Comparison of ENCODE assay signal across 12 cellular contexts in the genomic region with DNA sequence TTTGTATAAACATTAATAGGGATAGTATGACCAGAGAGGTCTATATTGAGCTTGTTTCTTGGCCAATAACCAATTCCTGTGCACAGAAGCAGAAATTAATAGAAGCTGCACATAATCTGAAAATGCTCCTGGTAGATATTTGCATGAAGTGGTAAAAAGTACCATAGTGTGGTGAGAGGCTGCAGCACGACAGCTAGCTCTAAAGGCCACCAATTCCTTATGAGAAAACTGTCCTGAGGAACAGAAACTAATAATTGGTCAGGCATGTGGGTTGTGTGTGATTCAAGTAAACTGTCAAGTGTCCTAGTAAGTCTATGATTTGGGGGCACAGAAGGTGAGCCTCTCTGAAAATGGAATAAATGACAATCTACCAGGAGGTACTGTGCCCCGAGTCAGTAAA. TPM values are rescaled to one million over a fixed set of nuclear protein-coding genes. Genes with fewer than 3 reads are reported as not detected.
A peak's percentile ranks its signal among the peaks of the same experiment; 100 is the strongest.
DNase-seq lines count a peak whose midpoint lies in the region; ATAC-seq, FAIRE-seq and TF ChIP-seq lines count a peak whose summit lies in the region.
"Had no signal": no experiment of that assay in that cellular context is flagged by ENCODE, and none has a peak within 500 bp of the region (broad histone marks: within the 10 kb centered on the region; RNA-seq: fewer than 3 reads in every experiment).

No MANE protein-coding gene starts in this region.

- H3K36me3 Mint-ChIP-seq in T-cell = no peaks in the 10 kb centered on the region

- no peaks in the 10 kb centered on the region for H4K20me1 ChIP-seq in GM12878 (ENCODE audit: control insufficient read depth, insufficient read depth)

- no peak overlapping the region for H3K4me3 ChIP-seq in GM12878
- H3K4me3 ChIP-seq: cardiac muscle cell, sigmoid colon had no signal

- no peaks in the 10 kb centered on the region for H3K4me1 Mint-ChIP-seq in T-cell

- peak overlapping the region; percentile 26; the same call in 1 of the 2 replicates for H3K9ac ChIP-seq in GM12878 (ENCODE audit: control insufficient read depth, insufficient read depth, low read length)

- no peaks in the 10 kb centered on the region; the same call in 1 of the 3 replicates for H3K9me3 ChIP-seq in GM12878 (replicated peaks; ENCODE audit: control insufficient read depth, insufficient read depth, low read length)
- H3K9me3 ChIP-seq: sigmoid colon had no signal

- H3K27me3 Mint-ChIP-seq in T-cell = peaks cover 0 to 4% of the 10 kb centered on the region in 2 donors

- in situ Hi-C loops in GM12878 (cut with MboI) = no loop called here

- DNase-seq in GM12878 (ENCODE audit: low read depth, low spot score) (peak; percentile 94), T-cell (no peak), NCI-H2227 treated with DMSO at 0.1 percent for 48 hours (lab: John Stamatoyannopoulos, UW) (no peak), OCI-M2 (lab: John Stamatoyannopoulos, UW; ENCODE audit: unreplicated experiment) (no peak)
- no peak for DNase-seq in stimulated activated CD4-positive, alpha-beta T cell treated with anti-CD3 and anti-CD28 coated beads, Interleukin-4, amount 100 ng/mL, for 24 hours
- DNase-seq: sigmoid colon had no signal

- POLR2A ChIA-PET in GM12878 (lab: Charles Lee) (interaction anchor here (0.7 kb wide), 1 partner anchor 411 kb away, joined by 7 read pairs; no protein-coding TSS in a partner anchor), T-cell (lab: Charles Lee) (no interaction called here)

- CTCF ChIA-PET in GM12878 (lab: Yijun Ruan, JAX) (interaction anchor here (0.9 to 1.0 kb wide), 2 partner anchors 10 to 308 kb away, joined by 3 to 5 read pairs; no protein-coding TSS in a partner anchor), T-cell (lab: Charles Lee) (no interaction called here)

- peak overlapping the region; percentile 66 for H2AFZ ChIP-seq in GM12878 (ENCODE audit: control insufficient read depth, low read depth, low read length)

- no peak overlapping the region for H3K4me3 Mint-ChIP-seq in T-cell

- no peaks in the 10 kb centered on the region for H3K27me3 ChIP-seq in GM12878 (replicated peaks in 1 of 2; ENCODE audit: control insufficient read depth in 2 of 2, insufficient read depth in 2 of 2, low read length in 1 of 2)
- H3K27me3 ChIP-seq: cardiac muscle cell, sigmoid colon had no signal

- peak; percentile 99 for TF ChIP-seq EP300 in GM12878 (IDR thresholded peaks at IDR 0.05; ENCODE audit: borderline replicate concordance in 1 of 2, control insufficient read depth in 1 of 2, low read depth in 2 of 2, low read length in 2 of 2)

- intact Hi-C loops in GM12878 (cut with micrococcal nuclease; ENCODE audit: unreplicated experiment) = loop anchor here (10.0 kb wide), 1 partner anchor 152 kb away; the partner anchor contains the start of gene ZNF770

- no TSS peak for BruUV-seq in GM12878 (replicated peaks; lab: Mats Ljungman, UMichigan)

- H3K4me1 ChIP-seq in GM12878 (ENCODE audit: control insufficient read depth, insufficient read depth, low read length) = peaks cover 10% of the 10 kb centered on the region

- peak overlapping the region; percentile 77; the same call in 1 of the 2 replicates for H3K27ac ChIP-seq in GM12878 (ENCODE audit: control insufficient read depth, insufficient read depth)
- H3K27ac ChIP-seq: cardiac muscle cell, sigmoid colon had no signal

- peak; percentile 99 for FAIRE-seq in GM12878 (lab: Jason Lieb, UNC)
- FAIRE-seq: HepG2 had no signal

- RAD21 ChIA-PET in GM12878 (lab: Charles Lee; ENCODE audit: unreplicated experiment) = interaction anchor here (0.9 to 3.0 kb wide), 4 partner anchors 12 to 148 kb away, joined by 3 to 11 read pairs (median 3); partner anchors contain the start of gene ZNF770

- H3K79me2 ChIP-seq in GM12878 (ENCODE audit: control insufficient read depth, insufficient read depth, low read length) = no peaks in the 10 kb centered on the region

- peaks cover 0 to 7% (median 4%) of the 10 kb centered on the region in 3 donors for H3K9me3 Mint-ChIP-seq in T-cell

- no peaks in the 10 kb centered on the region for H3K36me3 ChIP-seq in GM12878 (ENCODE audit: control insufficient read depth in 2 of 2, insufficient read depth in 2 of 2, low read length in 1 of 2)
- H3K36me3 ChIP-seq: cardiac muscle cell, sigmoid colon had no signal

- 0% methylated on average over 2 of the region's 2 CpGs for WGBS in GM12878 (ENCODE audit: insufficient coverage, insufficient replicate concordance, low lambda C conversion rate, missing lambda C conversion rate)

- 0 out of 2 replicates have a peak, but pooled peaks have one; percentile 0 for TF ChIP-seq RAD21 in GM12878 (IDR thresholded peaks at IDR 0.05; ENCODE audit: insufficient read depth, low read depth, low read length)

- H3K27ac Mint-ChIP-seq in T-cell = no peak overlapping the region

- peak overlapping the region; percentile 94 for H3K4me2 ChIP-seq in GM12878 (ENCODE audit: control insufficient read depth, insufficient read depth)

- SMC1A ChIA-PET in GM12878 (lab: Charles Lee; ENCODE audit: uncharacterized antibody, unreplicated experiment) = interaction anchor here (0.8 to 1.9 kb wide), 9 partner anchors 17 to 308 kb away, joined by 3 to 11 read pairs (median 4); no protein-coding TSS in a partner anchor

- no peak for TF ChIP-seq CTCF in GM12878 (IDR thresholded peaks at IDR 0.05 in 2 of 3, conservative IDR thresholded peaks at IDR 0.05 in 1 of 3; ENCODE audit: control insufficient read depth in 2 of 3, extremely low read depth in 1 of 3, insufficient read depth in 1 of 3, low read depth in 3 of 3, low read length in 3 of 3)

- ATAC-seq in GM18870 (IDR thresholded peaks at IDR 0.05; ENCODE audit: unreplicated experiment) = peak; percentile 98
- ATAC-seq in GM21528 (IDR thresholded peaks at IDR 0.05; ENCODE audit: low FRiP score, unreplicated experiment) = peak; percentile 98
- peak; percentile 98 for ATAC-seq in HG03066 (IDR thresholded peaks at IDR 0.05; ENCODE audit: low read depth, unreplicated experiment)
- ATAC-seq in GM12878 = peak; percentile 99
- ATAC-seq in T-cell (replicated peaks in 1 of 4) = no peak
- ATAC-seq: HepG2 had no signal

- no peak for TF ChIP-seq POLR2A in GM12878 (IDR thresholded peaks at IDR 0.05; ENCODE audit: low read depth, low read length)

TF ChIP-seq in GM12878, 131 proteins besides CTCF, POLR2A, EP300 and RAD21 (continues in another document):
- TF ChIP-seq HDAC6 (IDR thresholded peaks at IDR 0.05; ENCODE audit: unreplicated experiment) = no peak
- peak; percentile 61; the same call in 1 of the 2 replicates for TF ChIP-seq ZSCAN29 (IDR thresholded peaks at IDR 0.05)
- TF ChIP-seq RFX5 (IDR thresholded peaks at IDR 0.05; ENCODE audit: low read depth, low read length) = no peak
- TF ChIP-seq CHD1 (IDR thresholded peaks at IDR 0.05; ENCODE audit: low read depth, low read length) = no peak
- no peak; the same call in 1 of the 2 replicates for TF ChIP-seq MXI1 (IDR thresholded peaks at IDR 0.05; ENCODE audit: low read depth, low read length)
- TF ChIP-seq POLR2AphosphoS5 (IDR thresholded peaks at IDR 0.05; ENCODE audit: low read length) = no peak
- no peak for TF ChIP-seq BRCA1 (IDR thresholded peaks at IDR 0.05; ENCODE audit: low read depth, low read length)
- peak; percentile 75 for TF ChIP-seq ATF7 (IDR thresholded peaks at IDR 0.05; ENCODE audit: low read depth)
- TF ChIP-seq, protein P1, sequence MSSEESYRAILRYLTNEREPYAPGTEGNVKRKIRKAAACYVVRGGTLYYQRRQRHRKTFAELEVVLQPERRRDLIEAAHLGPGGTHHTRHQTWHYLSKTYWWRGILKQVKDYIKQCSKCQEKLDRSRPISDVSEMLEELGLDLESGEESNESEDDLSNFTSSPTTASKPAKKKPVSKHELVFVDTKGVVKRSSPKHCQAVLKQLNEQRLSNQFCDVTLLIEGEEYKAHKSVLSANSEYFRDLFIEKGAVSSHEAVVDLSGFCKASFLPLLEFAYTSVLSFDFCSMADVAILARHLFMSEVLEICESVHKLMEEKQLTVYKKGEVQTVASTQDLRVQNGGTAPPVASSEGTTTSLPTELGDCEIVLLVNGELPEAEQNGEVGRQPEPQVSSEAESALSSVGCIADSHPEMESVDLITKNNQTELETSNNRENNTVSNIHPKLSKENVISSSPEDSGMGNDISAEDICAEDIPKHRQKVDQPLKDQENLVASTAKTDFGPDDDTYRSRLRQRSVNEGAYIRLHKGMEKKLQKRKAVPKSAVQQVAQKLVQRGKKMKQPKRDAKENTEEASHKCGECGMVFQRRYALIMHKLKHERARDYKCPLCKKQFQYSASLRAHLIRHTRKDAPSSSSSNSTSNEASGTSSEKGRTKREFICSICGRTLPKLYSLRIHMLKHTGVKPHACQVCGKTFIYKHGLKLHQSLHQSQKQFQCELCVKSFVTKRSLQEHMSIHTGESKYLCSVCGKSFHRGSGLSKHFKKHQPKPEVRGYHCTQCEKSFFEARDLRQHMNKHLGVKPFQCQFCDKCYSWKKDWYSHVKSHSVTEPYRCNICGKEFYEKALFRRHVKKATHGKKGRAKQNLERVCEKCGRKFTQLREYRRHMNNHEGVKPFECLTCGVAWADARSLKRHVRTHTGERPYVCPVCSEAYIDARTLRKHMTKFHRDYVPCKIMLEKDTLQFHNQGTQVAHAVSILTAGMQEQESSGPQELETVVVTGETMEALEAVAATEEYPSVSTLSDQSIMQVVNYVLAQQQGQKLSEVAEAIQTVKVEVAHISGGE (CRISPR knock-in tag; IDR thresholded peaks at IDR 0.05) = no peak
- TF ChIP-seq ZNF622 (IDR thresholded peaks at IDR 0.05) = no peak
- peak; percentile 88; the same call in 1 of the 2 replicates for TF ChIP-seq TBL1XR1 (IDR thresholded peaks at IDR 0.05; ENCODE audit: low read depth, low read length)
- TF ChIP-seq ZNF207 (IDR thresholded peaks at IDR 0.05; ENCODE audit: borderline replicate concordance) = no peak
- TF ChIP-seq GABPA (IDR thresholded peaks at IDR 0.05; ENCODE audit: low read depth) = no peak

RNA-seq across cellular contexts. Expression of gene NANOGP8, which starts 51.5 kb away (rescaled TPM):
- total RNA-seq in GM12878 (2013; cell fraction: nucleolus; rRNA removed) = 2.9 and 4.1 TPM in 2 replicates
- total RNA-seq in GM12878 (2014; rRNA removed) = not detected in 2 replicates
- not detected in 2 replicates for total RNA-seq in GM12878 (2014; rRNA removed; fragmentation: Illumina TruSeq; extraction: Trizol)
- not detected in 2 replicates for total RNA-seq in GM12878 (2021)
- polyA plus RNA-seq in GM12878 (2011; ENCODE audit: low read depth) = not detected
- polyA plus RNA-seq in GM12878 (2011; rRNA removed) = not detected in 2 replicates
- not detected in 2 replicates for polyA plus RNA-seq in GM12878 (2011; cell fraction: cytosol; rRNA removed)
- polyA plus RNA-seq in GM12878 (2011; cell fraction: nucleus; rRNA removed) = 0.28 and 0.45 TPM in 2 replicates
- not detected in 2 replicates for polyA plus RNA-seq in GM12878 (2012)
- polyA plus RNA-seq in GM12878 (2014; fragmentation: Illumina TruSeq; extraction: Trizol) = not detected in 2 replicates
- polyA plus RNA-seq in GM12878 (2014; fragmentation: Nextera tagmentation; extraction: Ambion mirVana) = not detected
- 0.11 TPM in 1 of 2 replicates, not detected in the other for polyA plus RNA-seq in GM12878 (2014; rRNA removed)
- not detected for polyA plus RNA-seq in GM12878 (2016; fragmentation: Nextera tagmentation; extraction: Ambion mirVana)
- polyA minus RNA-seq in GM12878 (2011; rRNA and poly(A)+ RNA removed) = 0.26 TPM in 1 of 2 replicates, not detected in the other
- not detected in 2 replicates for polyA minus RNA-seq in GM12878 (2011; cell fraction: cytosol; rRNA and poly(A)+ RNA removed)
- polyA minus RNA-seq in GM12878 (2011; cell fraction: nucleus; rRNA and poly(A)+ RNA removed) = 0.57 and 0.60 TPM in 2 replicates
- total RNA-seq in T-cell = under 1 TPM in 1 of 5 donors, not detected in 4; 0.50 TPM
- total RNA-seq: cardiac muscle cell, fibroblast of lung had no signal
- polyA plus RNA-seq: cardiac muscle cell, fibroblast of lung, HepG2 had no signal

Comparison
In these comparisons a context has a peak if more than half of its experiments do, and no peak if none do; other contexts are left out.
1. ATAC-seq: peak in GM18870 (single experiment), GM21528 (single experiment), HG03066 (single experiment) and GM12878 (single experiment); none in T-cell (0 of 4).